In the genomic region with DNA sequence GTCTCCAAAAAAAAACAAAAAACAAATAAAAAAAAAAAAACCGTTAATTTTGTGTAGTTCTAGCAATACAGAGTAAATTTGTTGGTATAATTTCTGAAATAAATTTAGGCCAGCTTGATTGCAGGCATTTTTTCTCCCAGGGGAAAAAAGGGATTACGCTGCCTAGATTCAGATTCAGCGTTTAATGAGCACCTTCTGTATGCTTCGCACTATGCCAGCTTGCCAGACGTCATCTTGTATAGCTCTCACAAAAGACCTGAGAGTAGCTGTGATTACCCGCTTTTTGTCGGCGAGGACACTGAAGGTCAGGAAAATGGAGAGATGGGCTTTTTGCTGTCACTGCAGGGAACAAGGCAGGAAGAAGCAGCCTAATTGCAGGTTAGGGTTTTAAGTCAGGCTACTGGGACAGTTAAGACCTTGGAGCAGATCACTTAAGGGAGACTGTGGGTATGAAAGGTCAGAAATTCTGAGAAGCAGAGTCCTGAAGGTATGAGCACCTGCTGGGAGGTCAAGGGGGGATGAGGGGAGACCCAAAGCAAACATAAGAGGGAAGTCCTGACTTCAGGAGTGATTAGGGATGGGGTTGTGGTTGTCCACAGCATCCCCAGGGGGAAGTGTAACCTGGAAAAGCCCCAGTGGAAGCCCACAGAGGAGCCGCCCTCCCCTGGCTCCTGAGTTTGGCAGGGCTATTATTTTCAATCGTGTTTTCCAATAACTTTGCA, we compare ENCODE assay signal across 17 cellular contexts. TPM values are rescaled to one million over a fixed set of nuclear protein-coding genes. Genes with fewer than 3 reads are reported as not detected.
A peak's percentile ranks its signal among the peaks of the same experiment; 100 is the strongest.
DNase-seq lines count a peak whose midpoint lies in the region; ATAC-seq and TF ChIP-seq lines count a peak whose summit lies in the region.
"Had no signal": no experiment of that assay in that cellular context is flagged by ENCODE, and none has a peak within 500 bp of the region (broad histone marks: within the 10 kb centered on the region; RNA-seq: fewer than 3 reads in every experiment).

No MANE protein-coding gene starts in this region.

- H3K4me1 ChIP-seq in HEK293 (ENCODE audit: control insufficient read depth, insufficient read depth, low read length): peaks cover 5% of the 10 kb centered on the region; the same call in 1 of the 2 replicates
- H3K4me1 ChIP-seq in SJCRH30: peaks cover 24% of the 10 kb centered on the region
- peaks cover 41% of the 10 kb centered on the region for H3K4me1 ChIP-seq in vagina
- H3K4me1 ChIP-seq in gastrocnemius medialis: peaks cover 33 to 40% of the 10 kb centered on the region in 2 donors

- no peak overlapping the region for H3K4me3 ChIP-seq in HEK293 (ENCODE audit: low read depth, low read length)
- peak overlapping the region; percentile 16; the same call in 1 of the 2 replicates for H3K4me3 ChIP-seq in SJCRH30
- H3K4me3 ChIP-seq in vagina: no peak overlapping the region
- no peak overlapping the region for H3K4me3 ChIP-seq in gastrocnemius medialis
- H3K4me3 ChIP-seq: PC-9 had no signal

- TF ChIP-seq CTCF in HEK293 (tag by site-specific recombination; IDR thresholded peaks at IDR 0.05) (no peak), vagina (IDR thresholded peaks at IDR 0.05) (no peak), gastrocnemius medialis (IDR thresholded peaks at IDR 0.05 in 4 of 5, conservative IDR thresholded peaks at IDR 0.05 in 1 of 5) (no peak)

- no peak for TF ChIP-seq POLR2A in vagina (IDR thresholded peaks at IDR 0.05)
- TF ChIP-seq POLR2A in gastrocnemius medialis (IDR thresholded peaks at IDR 0.05): no peak

- peaks cover 0 to 11% of the 10 kb centered on the region in 2 experiments; a peak in 1 of 3 replicates for H3K36me3 ChIP-seq in HEK293 (ENCODE audit: control insufficient read depth in 2 of 2, insufficient read depth in 1 of 2, low read length in 2 of 2)
- no peaks in the 10 kb centered on the region for H3K36me3 ChIP-seq in SJCRH30
- H3K36me3 ChIP-seq in vagina: no peaks in the 10 kb centered on the region
- H3K36me3 ChIP-seq in gastrocnemius medialis: peaks cover 0 to 5% of the 10 kb centered on the region in 2 donors

- POLR2A ChIA-PET in HEK293 (lab: Yijun Ruan, JAX) (interaction anchor here (0.7 kb wide), 1 partner anchor 208 kb away, joined by 5 read pairs; no protein-coding TSS in a partner anchor), T-cell (lab: Charles Lee) (no interaction called here)

- no peaks in the 10 kb centered on the region for H3K9me3 ChIP-seq in HEK293 (ENCODE audit: control insufficient read depth, insufficient read depth, low read depth, low read length)
- no peaks in the 10 kb centered on the region for H3K9me3 ChIP-seq in SJCRH30 (replicated peaks)
- no peaks in the 10 kb centered on the region for H3K9me3 ChIP-seq in vagina
- H3K9me3 ChIP-seq in gastrocnemius medialis: no peaks in the 10 kb centered on the region
- H3K9me3 ChIP-seq: SK-N-SH had no signal

- peaks cover 0 to 7% (median 6%) of the 10 kb centered on the region in 3 donors for H3K4me1 Mint-ChIP-seq in T-cell

- DNase-seq in SJCRH30 (no peak), left lobe of liver (ENCODE audit: low spot score) (no peak), vagina (ENCODE audit: extremely low spot score in 2 of 2) (no peak), T-cell (no peak), AG20443 (ENCODE audit: low spot score) (no peak), gastrocnemius medialis (no peak)
- DNase-seq: ACHN; CD8-positive, alpha-beta T cell; GOT3; NCI-H1105 treated with DMSO at 0.1 percent for 48 hours; NCI-H187 treated with DMSO at 0.1 percent for 48 hours; NCI-H2171; NCI-H510A treated with DMSO at 0.1 percent for 48 hours; PC-9; SK-N-SH had no signal

- no peaks in the 10 kb centered on the region for H3K27me3 Mint-ChIP-seq in T-cell

- CTCF ChIA-PET in HEK293 (lab: Yijun Ruan, JAX) (interaction anchor here (0.9 to 1.8 kb wide), 4 partner anchors 10 to 165 kb away, joined by 4 to 7 read pairs (median 5); no protein-coding TSS in a partner anchor), T-cell (lab: Charles Lee) (interaction anchor here in 1 of 2 donors (0.8 kb wide), 1 partner anchor 58 kb away, joined by 3 read pairs; no protein-coding TSS in a partner anchor)

- no peak overlapping the region for H3K4me3 Mint-ChIP-seq in T-cell
- H3K4me3 Mint-ChIP-seq: B cell; CD8-positive, alpha-beta T cell had no signal

- in situ Hi-C loops in gastrocnemius medialis (cut with MboI; ENCODE audit: low sequenced_read_pairs in 4 of 4): loop anchor here in 1 of 4 donors (25.0 kb wide), 1 partner anchor 279 kb away; no protein-coding TSS in a partner anchor

- ATAC-seq in left lobe of liver (peak; percentile 27), T-cell (replicated peaks in 1 of 4) (no peak), gastrocnemius medialis (no peak)
- ATAC-seq: CD8-positive, alpha-beta T cell had no signal

- H3K27ac Mint-ChIP-seq in T-cell: no peak overlapping the region
- H3K27ac Mint-ChIP-seq: B cell; CD8-positive, alpha-beta T cell had no signal

- H3K27ac ChIP-seq in HEK293 (ENCODE audit: extremely low read depth, low read depth, low read length) (no peak overlapping the region), SJCRH30 (0 out of 2 replicates have a peak overlapping the region, but pooled peaks have one; percentile 9), vagina (peak overlapping the region; percentile 55), gastrocnemius medialis (peak overlapping the region in 2 of 4 donors; percentile 39 to 44)
- H3K27ac ChIP-seq: PC-9 had no signal

- H3K27me3 ChIP-seq in SJCRH30 (no peaks in the 10 kb centered on the region), vagina (no peaks in the 10 kb centered on the region), gastrocnemius medialis (no peaks in the 10 kb centered on the region)

- intact Hi-C loops in vagina (cut with DNase I) (no loop called here), gastrocnemius medialis (cut with DNase I; ENCODE audit: low total_unique reads) (no loop called here)

- H3K9me3 Mint-ChIP-seq in T-cell: no peaks in the 10 kb centered on the region
- H3K9me3 Mint-ChIP-seq: CD8-positive, alpha-beta T cell had no signal

- H3K36me3 Mint-ChIP-seq in T-cell: peaks cover 6% of the 10 kb centered on the region

TF ChIP-seq in HEK293, 187 proteins besides CTCF, POLR2A, EP300 and RAD21 (continues in another document):
- peak; percentile 97 for TF ChIP-seq SP7 (tag by site-specific recombination; IDR thresholded peaks at IDR 0.05)
- 0 out of 2 replicates have a peak, but pooled peaks have one; percentile 2 for TF ChIP-seq SCRT1 (tag by site-specific recombination; IDR thresholded peaks at IDR 0.05; ENCODE audit: borderline replicate concordance)
- no peak for TF ChIP-seq ZNF146 (tag by site-specific recombination; IDR thresholded peaks at IDR 0.05)
- TF ChIP-seq ZNF664 (tag by site-specific recombination; IDR thresholded peaks at IDR 0.05): peak; percentile 52; the same call in 1 of the 2 replicates
- no peak for TF ChIP-seq ZNF843 (tag by site-specific recombination; IDR thresholded peaks at IDR 0.05)
- TF ChIP-seq ZNF138 (tag by site-specific recombination; IDR thresholded peaks at IDR 0.05; ENCODE audit: borderline replicate concordance): no peak
- TF ChIP-seq, protein P1, sequence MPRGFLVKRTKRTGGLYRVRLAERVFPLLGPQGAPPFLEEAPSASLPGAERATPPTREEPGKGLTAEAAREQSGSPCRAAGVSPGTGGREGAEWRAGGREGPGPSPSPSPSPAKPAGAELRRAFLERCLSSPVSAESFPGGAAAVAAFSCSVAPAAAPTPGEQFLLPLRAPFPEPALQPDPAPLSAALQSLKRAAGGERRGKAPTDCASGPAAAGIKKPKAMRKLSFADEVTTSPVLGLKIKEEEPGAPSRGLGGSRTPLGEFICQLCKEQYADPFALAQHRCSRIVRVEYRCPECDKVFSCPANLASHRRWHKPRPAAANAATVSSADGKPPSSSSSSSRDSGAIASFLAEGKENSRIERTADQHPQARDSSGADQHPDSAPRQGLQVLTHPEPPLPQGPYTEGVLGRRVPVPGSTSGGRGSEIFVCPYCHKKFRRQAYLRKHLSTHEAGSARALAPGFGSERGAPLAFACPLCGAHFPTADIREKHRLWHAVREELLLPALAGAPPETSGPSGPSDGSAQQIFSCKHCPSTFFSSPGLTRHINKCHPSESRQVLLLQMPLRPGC (tag by site-specific recombination; IDR thresholded peaks at IDR 0.05): no peak
- TF ChIP-seq, protein P2, sequence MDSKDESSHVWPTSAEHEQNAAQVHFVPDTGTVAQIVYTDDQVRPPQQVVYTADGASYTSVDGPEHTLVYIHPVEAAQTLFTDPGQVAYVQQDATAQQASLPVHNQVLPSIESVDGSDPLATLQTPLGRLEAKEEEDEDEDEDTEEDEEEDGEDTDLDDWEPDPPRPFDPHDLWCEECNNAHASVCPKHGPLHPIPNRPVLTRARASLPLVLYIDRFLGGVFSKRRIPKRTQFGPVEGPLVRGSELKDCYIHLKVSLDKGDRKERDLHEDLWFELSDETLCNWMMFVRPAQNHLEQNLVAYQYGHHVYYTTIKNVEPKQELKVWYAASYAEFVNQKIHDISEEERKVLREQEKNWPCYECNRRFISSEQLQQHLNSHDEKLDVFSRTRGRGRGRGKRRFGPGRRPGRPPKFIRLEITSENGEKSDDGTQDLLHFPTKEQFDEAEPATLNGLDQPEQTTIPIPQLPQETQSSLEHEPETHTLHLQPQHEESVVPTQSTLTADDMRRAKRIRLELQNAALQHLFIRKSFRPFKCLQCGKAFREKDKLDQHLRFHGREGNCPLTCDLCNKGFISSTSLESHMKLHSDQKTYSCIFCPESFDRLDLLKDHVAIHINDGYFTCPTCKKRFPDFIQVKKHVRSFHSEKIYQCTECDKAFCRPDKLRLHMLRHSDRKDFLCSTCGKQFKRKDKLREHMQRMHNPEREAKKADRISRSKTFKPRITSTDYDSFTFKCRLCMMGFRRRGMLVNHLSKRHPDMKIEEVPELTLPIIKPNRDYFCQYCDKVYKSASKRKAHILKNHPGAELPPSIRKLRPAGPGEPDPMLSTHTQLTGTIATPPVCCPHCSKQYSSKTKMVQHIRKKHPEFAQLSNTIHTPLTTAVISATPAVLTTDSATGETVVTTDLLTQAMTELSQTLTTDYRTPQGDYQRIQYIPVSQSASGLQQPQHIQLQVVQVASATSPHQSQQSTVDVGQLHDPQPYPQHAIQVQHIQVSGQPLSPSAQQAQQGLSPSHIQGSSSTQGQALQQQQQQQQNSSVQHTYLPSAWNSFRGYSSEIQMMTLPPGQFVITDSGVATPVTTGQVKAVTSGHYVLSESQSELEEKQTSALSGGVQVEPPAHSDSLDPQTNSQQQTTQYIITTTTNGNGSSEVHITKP (tag by site-specific recombination; IDR thresholded peaks at IDR 0.05): 0 out of 2 replicates have a peak, but pooled peaks have one; percentile 50

RNA-seq across cellular contexts. Expression of a gene that starts 39.0 kb away (rescaled TPM):
- 5.2 and 5.5 TPM in 2 replicates for total RNA-seq in SJCRH30 (2014; rRNA removed; shearing (Covaris generic))
- 0.33 TPM for total RNA-seq in left lobe of liver
- total RNA-seq in vagina: 4.9 TPM
- 1 to 10 TPM; 1.0 to 3.3 (median 1.8) TPM for total RNA-seq in T-cell
- total RNA-seq in gastrocnemius medialis: 1 to 10 TPM; 1.1 to 7.6 (median 5.6) TPM

RNA-seq across cellular contexts. Expression of a gene that starts 54.8 kb away (rescaled TPM):
- 2.1 and 2.2 TPM in 2 replicates for total RNA-seq in SJCRH30 (2014; rRNA removed; shearing (Covaris generic))
- total RNA-seq in left lobe of liver (1.7 TPM), vagina (49.6 TPM), T-cell (10 to 100 TPM; 15.0 to 38.7 (median 32.7) TPM), gastrocnemius medialis (1 to 10 TPM in 1 of 4 donors, under 1 TPM in 3; 0.42 to 1.9 (median 0.58) TPM)

RNA-seq across cellular contexts. Expression of a gene that starts 55.2 kb away (rescaled TPM):
- total RNA-seq in SJCRH30 (2014; rRNA removed; shearing (Covaris generic)): 9.2 TPM in 2 replicates
- total RNA-seq in left lobe of liver (2.5 TPM), vagina (12.0 TPM), T-cell (10 to 100 TPM; 13.8 to 15.7 (median 14.7) TPM), gastrocnemius medialis (10 to 100 TPM; 12.2 to 15.8 (median 13.9) TPM)
